Comparison of ENCODE assay signal across 13 cellular contexts in the genomic region with DNA sequence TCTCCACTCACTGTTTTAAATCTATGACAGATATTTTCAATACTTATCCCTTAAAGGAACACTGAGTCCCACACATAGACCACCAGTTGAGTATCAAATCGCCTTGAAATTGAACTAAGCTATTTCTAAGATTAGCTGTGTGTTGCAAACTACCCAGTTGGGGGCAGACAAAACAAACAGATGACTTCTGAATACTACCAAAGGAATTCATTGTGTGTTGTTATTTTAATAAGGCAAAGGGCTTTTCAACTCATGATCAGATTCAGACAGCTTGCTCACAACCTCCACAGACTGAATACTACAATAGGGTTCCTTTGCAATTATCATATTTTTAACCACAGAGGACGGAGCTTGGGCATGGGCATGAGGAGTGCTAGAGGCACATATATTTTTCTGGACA.
DNase-seq lines count a peak whose midpoint lies in the region; ATAC-seq and TF ChIP-seq lines count a peak whose summit lies in the region.
"Had no signal": no experiment of that assay in that cellular context is flagged by ENCODE, and none has a peak within 500 bp of the region (broad histone marks: within the 10 kb centered on the region; RNA-seq: fewer than 3 reads in every experiment).

No MANE protein-coding gene starts in this region.

- ATAC-seq in heart left ventricle: no peak
- no peak for ATAC-seq in GM18870 (IDR thresholded peaks at IDR 0.05; ENCODE audit: unreplicated experiment)

- TF ChIP-seq CTCF in left ventricle myocardium inferior (IDR thresholded peaks at IDR 0.05; ENCODE audit: borderline replicate concordance) (peak; percentile 25), heart left ventricle (IDR thresholded peaks at IDR 0.05) (peak in 1 of 12 donors; percentile 17)

- CTCF ChIA-PET in activated CD4-positive, alpha-beta memory T cell treated with anti-CD3 and anti-CD28 coated beads for 36 hours (lab: Charles Lee): interaction anchor here (1.5 kb wide), 1 partner anchor 77 kb away, joined by 3 read pairs; no protein-coding TSS in a partner anchor

- H3K4me3 ChIP-seq in left ventricle myocardium inferior: no peak overlapping the region
- H3K4me3 ChIP-seq in heart left ventricle: no peak overlapping the region
- peak overlapping the region; percentile 17; the same call in 1 of the 2 replicates for H3K4me3 ChIP-seq in iPS-20b (ENCODE audit: low read length)
- H3K4me3 ChIP-seq: BLaER1 treated with 17β-estradiol and CSF1 and Interleukin-3, amounts not matched to agents 10 nM and 100 nM; lung; skin epidermis had no signal

- no peaks in the 10 kb centered on the region for H3K27me3 Mint-ChIP-seq in activated CD4-positive, alpha-beta memory T cell treated with anti-CD3 and anti-CD28 coated beads for 36 hours
- H3K27me3 Mint-ChIP-seq: activated B cell treated with CpG ODN at 0.5 μM for 24 hours had no signal

- 28 to 49% (median 39%) methylated on average over 2 of the region's 2 CpGs for WGBS in heart left ventricle, 4 donors

- no peaks in the 10 kb centered on the region for H3K9me3 Mint-ChIP-seq in activated CD4-positive, alpha-beta memory T cell treated with anti-CD3 and anti-CD28 coated beads for 36 hours
- H3K9me3 Mint-ChIP-seq: activated B cell treated with CpG ODN at 0.5 μM for 24 hours had no signal

- H3K9me3 ChIP-seq in left ventricle myocardium inferior (replicated peaks) (no peaks in the 10 kb centered on the region), heart left ventricle (no peaks in the 10 kb centered on the region), iPS-20b (ENCODE audit: insufficient read depth, low read depth, low read length) (no peaks in the 10 kb centered on the region)

- no peaks in the 10 kb centered on the region for H3K36me3 ChIP-seq in left ventricle myocardium inferior
- no peaks in the 10 kb centered on the region for H3K36me3 ChIP-seq in heart left ventricle
- H3K36me3 ChIP-seq in iPS-20b (ENCODE audit: insufficient read depth, low read depth, low read length): no peaks in the 10 kb centered on the region
- H3K36me3 ChIP-seq: BLaER1 treated with 17β-estradiol and CSF1 and Interleukin-3, amounts not matched to agents 10 nM and 100 nM had no signal

- no peaks in the 10 kb centered on the region for H3K36me3 Mint-ChIP-seq in activated CD4-positive, alpha-beta memory T cell treated with anti-CD3 and anti-CD28 coated beads for 36 hours

- TF ChIP-seq POLR2A in heart left ventricle (IDR thresholded peaks at IDR 0.05): no peak

- H3K4me1 Mint-ChIP-seq in activated CD4-positive, alpha-beta memory T cell treated with anti-CD3 and anti-CD28 coated beads for 36 hours (ENCODE audit: low read depth): no peaks in the 10 kb centered on the region
- H3K4me1 Mint-ChIP-seq: activated B cell treated with CpG ODN at 0.5 μM for 24 hours had no signal

- no peak for DNase-seq in left ventricle myocardium inferior
- no peak for DNase-seq in heart left ventricle
- DNase-seq in amniotic epithelial cell (ENCODE audit: low read depth): peak; percentile 5
- no peak for DNase-seq in LoVo (ENCODE audit: low spot score)
- DNase-seq in activated CD4-positive, alpha-beta memory T cell treated with anti-CD3 and anti-CD28 coated beads for 36 hours: no peak
- no peak for DNase-seq in NCI-H2227 (lab: John Stamatoyannopoulos, UW; ENCODE audit: unreplicated experiment)
- DNase-seq: activated B cell treated with CpG ODN at 0.5 μM for 24 hours, activated gamma-delta T cell treated with Interleukin-2 at 50 U/mL for 16 hours had no signal

- H3K27ac ChIP-seq in left ventricle myocardium inferior (replicated peaks) (no peak overlapping the region), heart left ventricle (no peak overlapping the region), iPS-20b (ENCODE audit: low read length) (no peak overlapping the region)
- H3K27ac ChIP-seq: BLaER1 treated with 17β-estradiol and CSF1 and Interleukin-3, amounts not matched to agents 10 nM and 100 nM; skin epidermis had no signal

- no peak overlapping the region for H3K4me3 Mint-ChIP-seq in activated CD4-positive, alpha-beta memory T cell treated with anti-CD3 and anti-CD28 coated beads for 36 hours
- H3K4me3 Mint-ChIP-seq: activated B cell treated with CpG ODN at 0.5 μM for 24 hours had no signal

- H3K27me3 ChIP-seq in left ventricle myocardium inferior (ENCODE audit: low read depth) (no peaks in the 10 kb centered on the region), heart left ventricle (peaks cover 0 to 38% (median 0%) of the 10 kb centered on the region in 9 donors), iPS-20b (ENCODE audit: insufficient read depth, low read length) (no peaks in the 10 kb centered on the region; the same call in 1 of the 2 replicates)

- no peak overlapping the region for H3K27ac Mint-ChIP-seq in activated CD4-positive, alpha-beta memory T cell treated with anti-CD3 and anti-CD28 coated beads for 36 hours
- H3K27ac Mint-ChIP-seq: activated B cell treated with CpG ODN at 0.5 μM for 24 hours had no signal

- no peaks in the 10 kb centered on the region for H3K4me1 ChIP-seq in left ventricle myocardium inferior
- no peaks in the 10 kb centered on the region for H3K4me1 ChIP-seq in heart left ventricle
- peaks cover 26% of the 10 kb centered on the region; the same call in 1 of the 2 replicates for H3K4me1 ChIP-seq in iPS-20b (ENCODE audit: insufficient read depth, low read length)

- POLR2A ChIA-PET in activated CD4-positive, alpha-beta memory T cell treated with anti-CD3 and anti-CD28 coated beads for 36 hours (lab: Charles Lee): no interaction called here

- intact Hi-C loops in left ventricle myocardium inferior (cut with micrococcal nuclease): no loop called here
- intact Hi-C loops in heart left ventricle (cut with DNase I): no loop called here
- intact Hi-C loops in activated CD4-positive, alpha-beta memory T cell treated with anti-CD3 and anti-CD28 coated beads for 36 hours (cut with micrococcal nuclease): loop anchor here (10.0 kb wide), 1 partner anchor 77 kb away; no protein-coding TSS in a partner anchor

- no peak overlapping the region for H3K9ac ChIP-seq in iPS-20b (ENCODE audit: low read depth, low read length)
- H3K9ac ChIP-seq: BLaER1 treated with 17β-estradiol and CSF1 and Interleukin-3, amounts not matched to agents 10 nM and 100 nM had no signal
